In genomic region chr3:79378064-79378463, GRCh38 we compare ENCODE assay signal across 17 cellular contexts.
DNase-seq lines count a peak whose midpoint lies in the region; ATAC-seq, FAIRE-seq and TF ChIP-seq lines count a peak whose summit lies in the region.
"Had no signal": no experiment of that assay in that cellular context is flagged by ENCODE, and none has a peak within 500 bp of the region (broad histone marks: within the 10 kb centered on the region; RNA-seq: fewer than 3 reads in every experiment).

No MANE protein-coding gene starts in this region.

- H3K23ac ChIP-seq in IMR-90 (ENCODE audit: low read depth, low read length) (no peak overlapping the region), H9 (ENCODE audit: insufficient read length, low read depth, low read length) (no peak overlapping the region)

- no peaks in the 10 kb centered on the region for H3K27me3 ChIP-seq in IMR-90 (ENCODE audit: control insufficient read depth, insufficient read depth, low read length)
- no peaks in the 10 kb centered on the region for H3K27me3 ChIP-seq in keratinocyte (ENCODE audit: control insufficient read depth, extremely low read depth, insufficient read depth, low read length)
- H3K27me3 ChIP-seq in H9 (ENCODE audit: insufficient read depth, low read length), result no peaks in the 10 kb centered on the region

- H3K4me1 ChIP-seq in IMR-90 (ENCODE audit: control insufficient read depth, insufficient read depth, low read length) (no peaks in the 10 kb centered on the region), keratinocyte (ENCODE audit: control insufficient read depth, extremely low read depth, insufficient read depth, low read length) (no peaks in the 10 kb centered on the region), H9 (ENCODE audit: insufficient read depth, low read length) (no peaks in the 10 kb centered on the region)
- H3K4me1 ChIP-seq: A549 had no signal

- H3K4ac ChIP-seq in IMR-90 (ENCODE audit: low read depth, low read length) (no peak overlapping the region), H9 (ENCODE audit: low read depth, low read length) (no peak overlapping the region)

- H4K91ac ChIP-seq in IMR-90 (ENCODE audit: insufficient read depth, low read depth, low read length) (no peak overlapping the region), H9 (ENCODE audit: insufficient read length, low read depth, low read length) (no peak overlapping the region)

- in situ Hi-C loops in IMR-90 (cut with MboI; ENCODE audit: low sequenced_read_pairs), result no loop called here

- TF ChIP-seq POLR2A in IMR-90 (IDR thresholded peaks at IDR 0.05; ENCODE audit: low read depth, low read length), result no peak

- H2AK9ac ChIP-seq in IMR-90 (replicated peaks; ENCODE audit: low read depth, low read length, poor library complexity), result no peak overlapping the region

- TF ChIP-seq CTCF in C4-2B (conservative IDR thresholded peaks at IDR 0.05) (no peak), IMR-90 (conservative IDR thresholded peaks at IDR 0.05; ENCODE audit: low read depth, low read length) (no peak), keratinocyte (optimal IDR thresholded peaks at IDR 0.05 in 1 of 3, IDR thresholded peaks at IDR 0.05 in 1 of 3, conservative IDR thresholded peaks at IDR 0.05 in 1 of 3; ENCODE audit: extremely low read depth in 1 of 3, insufficient read depth in 2 of 3, low read length in 3 of 3) (no peak), H9 (conservative IDR thresholded peaks at IDR 0.05) (no peak)

- H3K4me2 ChIP-seq in IMR-90 (ENCODE audit: low read depth, low read length) (no peak overlapping the region), keratinocyte (ENCODE audit: control insufficient read depth, extremely low read depth, insufficient read depth, low read depth, low read length) (no peak overlapping the region), H9 (ENCODE audit: insufficient read depth, insufficient read length, low read length) (no peak overlapping the region)
- H3K4me2 ChIP-seq: A549, KMS-11 had no signal

- H3K27ac ChIP-seq in C4-2B, result peak overlapping the region; percentile 47; the same call in 1 of the 2 replicates
- H3K27ac ChIP-seq in IMR-90 (ENCODE audit: insufficient read depth, low read length), result no peak overlapping the region
- no peak overlapping the region for H3K27ac ChIP-seq in keratinocyte (ENCODE audit: control insufficient read depth, insufficient read depth, low read length)
- no peak overlapping the region for H3K27ac ChIP-seq in H9 (ENCODE audit: insufficient read length, low read depth, low read length)
- H3K27ac ChIP-seq: A549, KMS-11 had no signal

- H2AFZ ChIP-seq in IMR-90 (replicated peaks; ENCODE audit: low read length, poor library complexity), result no peak overlapping the region
- peak overlapping the region; percentile 75 for H2AFZ ChIP-seq in keratinocyte (ENCODE audit: control insufficient read depth, low read length)
- no peak overlapping the region for H2AFZ ChIP-seq in H9 (ENCODE audit: low read length)

- H3K56ac ChIP-seq in IMR-90 (ENCODE audit: extremely low read depth, insufficient read depth, low read length) (no peak overlapping the region), H9 (ENCODE audit: insufficient read length, low read depth, low read length) (no peak overlapping the region)

- FAIRE-seq in keratinocyte (lab: Jason Lieb, UNC), result no peak
- FAIRE-seq: A549, H54 had no signal

- H4K8ac ChIP-seq in IMR-90 (ENCODE audit: low read depth in 2 of 2, low read length in 2 of 2) (no peak overlapping the region), H9 (replicated peaks; ENCODE audit: insufficient read length, low read depth, low read length) (no peak overlapping the region)

- TF ChIP-seq RAD21 in IMR-90 (IDR thresholded peaks at IDR 0.05; ENCODE audit: low read length), result no peak

- H4K20me1 ChIP-seq in IMR-90 (ENCODE audit: insufficient read depth, low read length) (no peaks in the 10 kb centered on the region), keratinocyte (ENCODE audit: control insufficient read depth, extremely low read depth, insufficient read depth, low read length) (no peaks in the 10 kb centered on the region), H9 (ENCODE audit: control insufficient read depth, insufficient read depth, insufficient read length) (no peaks in the 10 kb centered on the region)

- H2BK12ac ChIP-seq in H9 (ENCODE audit: insufficient read length, low read depth, low read length), result no peak overlapping the region

- no peak for ATAC-seq in IMR-90 (ENCODE audit: low read depth)
- ATAC-seq: A549, HCT116 had no signal

- H3K9ac ChIP-seq in IMR-90 (ENCODE audit: low read depth, low read length) (no peak overlapping the region), keratinocyte (ENCODE audit: control insufficient read depth, extremely low read depth, insufficient read depth, low read length) (no peak overlapping the region), H9 (ENCODE audit: extremely low read depth, insufficient read length, low read length) (no peak overlapping the region)
- H3K9ac ChIP-seq: KMS-11 had no signal

- H2BK20ac ChIP-seq in IMR-90 (ENCODE audit: low read depth, low read length) (no peak overlapping the region), H9 (ENCODE audit: low read depth, low read length, poor library complexity, severe bottlenecking) (no peak overlapping the region)

- H3K36me3 ChIP-seq in IMR-90 (ENCODE audit: control insufficient read depth, insufficient read depth, low read length), result no peaks in the 10 kb centered on the region
- no peaks in the 10 kb centered on the region for H3K36me3 ChIP-seq in keratinocyte (ENCODE audit: control insufficient read depth in 2 of 2, extremely low read depth in 1 of 2, insufficient read depth in 2 of 2, low read length in 2 of 2)

- no peaks in the 10 kb centered on the region for H3K36me3 Mint-ChIP-seq in H9 (ENCODE audit: insufficient read depth in 1 of 3, low read depth in 3 of 3)
- H3K36me3 Mint-ChIP-seq: CD14-positive monocyte; CD4-positive, alpha-beta memory T cell had no signal

- H3T11ph ChIP-seq in H9 (ENCODE audit: low read length), result no peak overlapping the region

- H2BK5ac ChIP-seq in IMR-90 (ENCODE audit: low read depth, low read length, poor library complexity, severe bottlenecking), result no peak overlapping the region
- H2BK5ac ChIP-seq in H9 (ENCODE audit: insufficient read length, low read length), result no peak overlapping the region

- no peaks in the 10 kb centered on the region for H3K9me3 Mint-ChIP-seq in H9
- H3K9me3 Mint-ChIP-seq: HFFc6 had no signal

- DNase-seq in IMR-90 (no peak), keratinocyte (ENCODE audit: low read depth, low spot score) (no peak), hypothalamus (lab: John Stamatoyannopoulos, UW) (no peak), DMS153 treated with DMSO at 0.1 percent for 48 hours (lab: John Stamatoyannopoulos, UW; ENCODE audit: unreplicated experiment) (no peak), H9 (no peak)
- DNase-seq: AML-193; CD4-positive, alpha-beta memory T cell; DMS153; DMS79 treated with DMSO at 0.1 percent for 48 hours; GF-D8; HFFc6 had no signal

- CTCF ChIA-PET in IMR-90 (lab: Yijun Ruan, JAX), result no interaction called here

- dilution Hi-C loops in IMR-90 (cut with HindIII; ENCODE audit: low sequenced_read_pairs, unreplicated experiment), result no loop called here
- dilution Hi-C loops in keratinocyte (cut with MboI; ENCODE audit: extremely low pct_ligation_motif_present, low sequenced_read_pairs), result no loop called here

- peaks cover 15 to 16% of the 10 kb centered on the region in 2 experiments for H3K4me1 Mint-ChIP-seq in H9
- H3K4me1 Mint-ChIP-seq: CD14-positive monocyte; CD4-positive, alpha-beta memory T cell had no signal

- no CpG with 5 or more reads among the region's 3 CpGs for WGBS in IMR-90 (ENCODE audit: extremely low coverage in 2 of 2, insufficient read length in 1 of 2), 2 experiments
- WGBS in H9 (ENCODE audit: extremely low coverage, insufficient read length, low lambda C conversion rate), result no CpG with 5 or more reads among the region's 3 CpGs

- no peak overlapping the region for H2AK5ac ChIP-seq in IMR-90 (ENCODE audit: low read depth, low read length)
- no peak overlapping the region for H2AK5ac ChIP-seq in H9 (ENCODE audit: insufficient read length, low read length)

- H3K9me3 ChIP-seq in IMR-90 (ENCODE audit: control insufficient read depth, insufficient read depth, low read length), result no peaks in the 10 kb centered on the region
- H3K9me3 ChIP-seq in keratinocyte (ENCODE audit: control insufficient read depth, low read depth, low read length), result no peaks in the 10 kb centered on the region
- H3K9me3 ChIP-seq in H9 (ENCODE audit: control insufficient read depth, low read depth, low read length), result no peaks in the 10 kb centered on the region
- H3K9me3 ChIP-seq: A549 had no signal

- no peak overlapping the region for H4K5ac ChIP-seq in IMR-90 (ENCODE audit: low read depth, low read length)
- H4K5ac ChIP-seq in H9 (ENCODE audit: insufficient read length, low read depth, low read length), result no peak overlapping the region

- H2BK120ac ChIP-seq in IMR-90 (ENCODE audit: low read depth, low read length) (no peak overlapping the region), H9 (ENCODE audit: low read depth, low read length, poor library complexity, severe bottlenecking) (no peak overlapping the region)

- H3K18ac ChIP-seq in IMR-90 (ENCODE audit: low read depth, low read length) (no peak overlapping the region), H9 (ENCODE audit: insufficient read length, low read depth, low read length) (no peak overlapping the region)

- H2BK15ac ChIP-seq in IMR-90 (ENCODE audit: low read depth, low read length) (no peak overlapping the region), H9 (ENCODE audit: low read depth, low read length) (no peak overlapping the region)

- no peak overlapping the region for H3K4me3 ChIP-seq in IMR-90 (ENCODE audit: insufficient read depth, low read depth, low read length)
- no peak overlapping the region for H3K4me3 ChIP-seq in keratinocyte (ENCODE audit: control insufficient read depth in 2 of 3, extremely low read depth in 1 of 3, insufficient read depth in 2 of 3, low read depth in 1 of 3, low read length in 3 of 3)
- H3K4me3 ChIP-seq: A549 had no signal

- no peaks in the 10 kb centered on the region for H3K27me3 Mint-ChIP-seq in H9 (ENCODE audit: low read depth)
- H3K27me3 Mint-ChIP-seq: CD4-positive, alpha-beta memory T cell had no signal

- no peaks in the 10 kb centered on the region for H3K79me1 ChIP-seq in IMR-90 (ENCODE audit: low read depth in 1 of 2, low read length in 2 of 2)
- no peaks in the 10 kb centered on the region for H3K79me1 ChIP-seq in H9 (ENCODE audit: insufficient read depth, low read depth, low read length, poor library complexity, severe bottlenecking)

- H3K27ac Mint-ChIP-seq in H9, result peak overlapping the region in 1 of 3 experiments; percentile 66; a peak in 2 of 7 replicates
- H3K27ac Mint-ChIP-seq: CD4-positive, alpha-beta memory T cell; HFFc6 had no signal

- H3K9me1 ChIP-seq in IMR-90 (ENCODE audit: insufficient read depth, low read length) (no peaks in the 10 kb centered on the region), keratinocyte (ENCODE audit: control insufficient read depth, extremely low read depth, insufficient read depth, low read length) (no peaks in the 10 kb centered on the region)

- intact Hi-C loops in IMR-90 (cut with micrococcal nuclease), result no loop called here

- H3K79me2 ChIP-seq in keratinocyte (ENCODE audit: control insufficient read depth, insufficient read depth, low read length), result no peaks in the 10 kb centered on the region
- H3K79me2 ChIP-seq in H9 (ENCODE audit: insufficient read depth, low read length), result no peaks in the 10 kb centered on the region

- H3K14ac ChIP-seq in IMR-90 (replicated peaks; ENCODE audit: low read depth, low read length) (no peak overlapping the region), H9 (ENCODE audit: insufficient read depth, low read length) (no peak overlapping the region)

- H3K4me3 Mint-ChIP-seq in H9, result no peak overlapping the region
- H3K4me3 Mint-ChIP-seq: CD14-positive monocyte; CD4-positive, alpha-beta memory T cell; HFFc6 had no signal

- POLR2A ChIA-PET in IMR-90 (lab: Charles Lee; ENCODE audit: unreplicated experiment), result no interaction called here

- H3K23me2 ChIP-seq in H9 (ENCODE audit: insufficient read length, low read depth, low read length, poor library complexity, severe bottlenecking), result no peaks in the 10 kb centered on the region

- BruUV-seq in IMR-90 (replicated peaks; lab: Mats Ljungman, UMichigan), result no TSS peak
